ENCODE assay signal across 13 cellular contexts in genomic region chr11:79087238-79087956, GRCh38.
DNase-seq lines count a peak whose midpoint lies in the region; ATAC-seq and TF ChIP-seq lines count a peak whose summit lies in the region.
"Had no signal": no experiment of that assay in that cellular context is flagged by ENCODE, and none has a peak within 500 bp of the region (broad histone marks: within the 10 kb centered on the region; RNA-seq: fewer than 3 reads in every experiment).

No MANE protein-coding gene starts in this region.

- H3K36me3 ChIP-seq in osteoblast (ENCODE audit: insufficient read depth, low read length) (no peaks in the 10 kb centered on the region), uterus (no peaks in the 10 kb centered on the region)
- H3K36me3 ChIP-seq: colonic mucosa, lower lobe of right lung, thyroid gland had no signal

- H3K4me1 ChIP-seq in osteoblast (ENCODE audit: insufficient read depth, low read length): peaks cover 20% of the 10 kb centered on the region
- no peaks in the 10 kb centered on the region for H3K4me1 ChIP-seq in uterus
- H3K4me1 ChIP-seq: colonic mucosa had no signal

- H2AFZ ChIP-seq in osteoblast (ENCODE audit: low read length): peak overlapping the region; percentile 36

- no peaks in the 10 kb centered on the region for H3K27me3 Mint-ChIP-seq in endothelial cell (ENCODE audit: unreplicated experiment)

- intact Hi-C loops in uterus (cut with DNase I; ENCODE audit: low total_unique reads): no loop called here

- H3K79me2 ChIP-seq in osteoblast (ENCODE audit: insufficient read depth, low read length): no peaks in the 10 kb centered on the region

- H3K4me2 ChIP-seq in osteoblast (ENCODE audit: insufficient read depth, low read length): peak overlapping the region; percentile 54

- H3K9me3 ChIP-seq in osteoblast (ENCODE audit: low read depth, low read length) (no peaks in the 10 kb centered on the region), uterus (no peaks in the 10 kb centered on the region)
- H3K9me3 ChIP-seq: colonic mucosa, lower lobe of right lung, thyroid gland had no signal

- no peak for TF ChIP-seq POLR2A in uterus (IDR thresholded peaks at IDR 0.05)

- peak overlapping the region; percentile 9 for H3K27ac ChIP-seq in osteoblast (ENCODE audit: low read depth, low read length)
- H3K27ac ChIP-seq in uterus: no peak overlapping the region
- H3K27ac ChIP-seq: colonic mucosa, lower lobe of right lung, thyroid gland had no signal

- H3K27me3 ChIP-seq in osteoblast (ENCODE audit: insufficient read depth, low read length) (no peaks in the 10 kb centered on the region), uterus (no peaks in the 10 kb centered on the region)
- H3K27me3 ChIP-seq: colonic mucosa, thyroid gland had no signal

- H3K4me3 ChIP-seq in fibroblast of mammary gland (ENCODE audit: control insufficient read depth, low read depth, low read length): no peak overlapping the region
- H3K4me3 ChIP-seq in osteoblast (ENCODE audit: insufficient read depth, low read length): no peak overlapping the region
- no peak overlapping the region for H3K4me3 ChIP-seq in uterus
- H3K4me3 ChIP-seq: colonic mucosa, lower lobe of right lung, thyroid gland had no signal

- no peak overlapping the region for H3K27ac Mint-ChIP-seq in endothelial cell (ENCODE audit: unreplicated experiment)

- no peaks in the 10 kb centered on the region for H3K36me3 Mint-ChIP-seq in endothelial cell (ENCODE audit: low read depth, unreplicated experiment)

- TF ChIP-seq CTCF in fibroblast of mammary gland (conservative IDR thresholded peaks at IDR 0.05; ENCODE audit: control insufficient read depth, insufficient read depth, low read depth, low read length): no peak
- TF ChIP-seq CTCF in osteoblast (IDR thresholded peaks at IDR 0.05; ENCODE audit: extremely low read depth, low read depth, low read length): no peak
- no peak for TF ChIP-seq CTCF in endothelial cell (IDR thresholded peaks at IDR 0.05; ENCODE audit: unreplicated experiment)
- TF ChIP-seq CTCF in uterus (IDR thresholded peaks at IDR 0.05): no peak

- H3K4me3 Mint-ChIP-seq in endothelial cell (ENCODE audit: unreplicated experiment): no peak overlapping the region

- DNase-seq in EL (peak; percentile 85), RPMI7951 (ENCODE audit: low read depth) (peak; percentile 95), fibroblast of mammary gland (ENCODE audit: low read depth) (peak; percentile 66), osteoblast (ENCODE audit: insufficient read length, low spot score, missing footprints) (no peak), NCI-H2107 (lab: John Stamatoyannopoulos, UW) (no peak), endothelial cell (ENCODE audit: low spot score) (no peak), uterus (no peak)
- DNase-seq: colonic mucosa; lower lobe of right lung; NCI-H1092; stimulated activated CD4-positive, alpha-beta T cell treated with anti-CD3 and anti-CD28 coated beads, Interleukin-1b, Interleukin-23, amount 100 ng/mL, for 48 hours had no signal

- no peaks in the 10 kb centered on the region for H3K9me3 Mint-ChIP-seq in endothelial cell (ENCODE audit: unreplicated experiment)

- H3K4me1 Mint-ChIP-seq in endothelial cell (ENCODE audit: unreplicated experiment): peaks cover 11% of the 10 kb centered on the region

- no peak for ATAC-seq in GM21390 (IDR thresholded peaks at IDR 0.05; ENCODE audit: unreplicated experiment)
- ATAC-seq: lower lobe of right lung had no signal

- no peaks in the 10 kb centered on the region for H4K20me1 ChIP-seq in osteoblast (ENCODE audit: insufficient read depth, low read length)

Comparison
In these comparisons a context has a peak if more than half of its experiments do, and no peak if none do; other contexts are left out.
1. DNase-seq: peak in EL (single experiment), RPMI7951 (single experiment) and fibroblast of mammary gland (single experiment); none in osteoblast (single experiment), NCI-H2107 (single experiment), endothelial cell (single experiment) and uterus (0 of 2).